In the genomic region with DNA sequence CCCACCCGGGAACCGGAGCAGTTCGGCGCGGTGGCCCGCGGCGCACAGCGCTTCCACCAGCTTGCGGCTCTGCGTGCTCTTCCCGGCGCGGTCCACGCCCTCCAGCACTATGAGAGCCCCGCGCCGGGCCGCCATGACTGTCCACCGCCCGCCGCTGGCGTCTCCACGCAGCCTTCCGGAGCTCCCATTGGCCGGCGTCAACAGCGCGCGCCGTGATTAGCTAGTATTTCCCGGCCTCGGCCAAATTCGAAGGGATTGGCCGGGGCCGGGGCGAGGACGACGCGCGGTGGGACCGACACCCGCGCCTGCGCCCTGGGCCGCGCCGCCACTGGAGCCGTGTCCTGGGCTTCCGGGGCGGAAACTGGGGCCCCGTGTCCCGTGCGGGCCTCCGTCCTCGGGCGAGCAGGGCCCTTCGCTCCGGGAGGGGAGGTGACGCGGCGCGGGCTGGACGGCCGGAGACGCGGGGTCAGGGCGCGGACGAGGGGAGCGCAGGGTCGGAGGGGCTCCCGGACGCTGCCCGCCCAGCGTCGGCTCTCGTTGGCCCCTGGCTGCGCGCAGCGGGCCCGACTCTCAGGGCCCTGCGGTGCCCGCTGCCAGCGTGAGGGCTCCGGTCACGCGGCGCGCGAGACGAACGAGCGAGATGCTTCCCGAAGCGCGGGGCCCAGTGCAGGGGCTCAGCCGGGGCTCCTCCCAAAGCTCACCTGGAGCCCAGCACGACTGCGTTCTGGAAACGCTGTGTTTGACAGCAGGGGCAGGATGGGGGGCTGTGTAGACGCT, we compare ENCODE assay signal across 8 cellular contexts. TPM values are rescaled to one million over a fixed set of nuclear protein-coding genes. Genes with fewer than 3 reads are reported as not detected.
DNase-seq lines count a peak whose midpoint lies in the region; ATAC-seq, FAIRE-seq and TF ChIP-seq lines count a peak whose summit lies in the region.

A gene with protein sequence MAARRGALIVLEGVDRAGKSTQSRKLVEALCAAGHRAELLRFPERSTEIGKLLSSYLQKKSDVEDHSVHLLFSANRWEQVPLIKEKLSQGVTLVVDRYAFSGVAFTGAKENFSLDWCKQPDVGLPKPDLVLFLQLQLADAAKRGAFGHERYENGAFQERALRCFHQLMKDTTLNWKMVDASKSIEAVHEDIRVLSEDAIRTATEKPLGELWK (minus strand): TSS at position 167 of the 777 bp plus-strand sequence. CDS start 32 bp downstream, at position 135.

- H3K27me3 ChIP-seq in IMR-90 (ENCODE audit: control insufficient read depth, insufficient read depth, low read length) (no peaks in the 10 kb centered on the region), endothelial cell of umbilical vein (ENCODE audit: control insufficient read depth in 2 of 2, insufficient read depth in 2 of 2, low read length in 2 of 2) (no peaks in the 10 kb centered on the region)

- peak within 1 kb of the TSS; percentile 95 for H3K4me2 ChIP-seq in IMR-90 (ENCODE audit: low read depth, low read length)
- H3K4me2 ChIP-seq in OCI-LY7 (ENCODE audit: low read length): peak within 1 kb of the TSS; percentile 92
- H3K4me2 ChIP-seq in endothelial cell of umbilical vein (ENCODE audit: insufficient read depth, low read length): peak within 1 kb of the TSS; percentile 93

- peak within 1 kb of the TSS; percentile 100 for H2AK9ac ChIP-seq in IMR-90 (replicated peaks; ENCODE audit: low read depth, low read length, poor library complexity)

- peak within 1 kb of the TSS; percentile 86 for H4K91ac ChIP-seq in IMR-90 (ENCODE audit: insufficient read depth, low read depth, low read length)

- no peak within 1 kb of the TSS; the same call in 2 of the 3 replicates for H2BK15ac ChIP-seq in IMR-90 (ENCODE audit: low read depth, low read length)

- H3K4me3 ChIP-seq in IMR-90 (ENCODE audit: insufficient read depth, low read depth, low read length): peak within 1 kb of the TSS; percentile 88
- peak within 1 kb of the TSS; percentile 90 for H3K4me3 ChIP-seq in OCI-LY7 (ENCODE audit: low read depth, low read length, poor library complexity, severe bottlenecking)
- H3K4me3 ChIP-seq in endothelial cell of umbilical vein (replicated peaks in 1 of 3; ENCODE audit: insufficient read depth in 1 of 3, low read depth in 1 of 3, low read length in 3 of 3): peak within 1 kb of the TSS; percentile 90 to 93 (median 92)

- peak within 1 kb of the TSS; percentile 96 for H2AK5ac ChIP-seq in IMR-90 (ENCODE audit: low read depth, low read length)

- H3K4ac ChIP-seq in IMR-90 (ENCODE audit: low read depth, low read length): peak within 1 kb of the TSS; percentile 99

- TF ChIP-seq POLR2A in IMR-90 (IDR thresholded peaks at IDR 0.05; ENCODE audit: low read depth, low read length): peak; percentile 89
- TF ChIP-seq POLR2A in endothelial cell of umbilical vein (IDR thresholded peaks at IDR 0.05; ENCODE audit: low read depth, low read length): peak; percentile 91

- peak within 1 kb of the TSS; percentile 43 for H3K18ac ChIP-seq in IMR-90 (ENCODE audit: low read depth, low read length)

- H3K27ac ChIP-seq in IMR-90 (ENCODE audit: insufficient read depth, low read length): peak within 1 kb of the TSS; percentile 90
- H3K27ac ChIP-seq in OCI-LY7 (ENCODE audit: low read depth, low read length, poor library complexity, severe bottlenecking): peak within 1 kb of the TSS; percentile 69
- H3K27ac ChIP-seq in endothelial cell of umbilical vein (ENCODE audit: insufficient read depth, low read depth, low read length): peak within 1 kb of the TSS; percentile 75

- H2AFZ ChIP-seq in IMR-90 (replicated peaks; ENCODE audit: low read length, poor library complexity) (peak within 1 kb of the TSS; percentile 97), OCI-LY7 (ENCODE audit: low read length) (peak within 1 kb of the TSS; percentile 52; the same call in 1 of the 2 replicates), endothelial cell of umbilical vein (ENCODE audit: low read depth, low read length) (peak within 1 kb of the TSS; percentile 93)

- H2BK120ac ChIP-seq in IMR-90 (ENCODE audit: low read depth, low read length): peak within 1 kb of the TSS; percentile 52; the same call in 1 of the 2 replicates

- intact Hi-C loops in IMR-90 (cut with micrococcal nuclease): no loop called here
- intact Hi-C loops in OCI-LY7 (cut with micrococcal nuclease; ENCODE audit: unreplicated experiment): loop anchor here (1.0 to 10.0 kb wide), 5 partner anchors 14 to 584 kb away; partner anchors contain the start of genes D2HGDH, FARP2 and MTERF4
- intact Hi-C loops in endothelial cell of umbilical vein (cut with micrococcal nuclease): loop anchor here (1.0 to 5.0 kb wide), 6 partner anchors 14 to 331 kb away; partner anchors contain the start of genes ATG4B, D2HGDH, FARP2 and THAP4

- H3K9me2 ChIP-seq in OCI-LY7 (ENCODE audit: insufficient read depth, low read length): no peaks in the 10 kb centered on the region

- ATAC-seq in GM21526 (IDR thresholded peaks at IDR 0.05; ENCODE audit: low FRiP score, unreplicated experiment) (peak; percentile 82), IMR-90 (ENCODE audit: low read depth) (peak; percentile 97)

- H4K8ac ChIP-seq in IMR-90 (ENCODE audit: low read depth in 2 of 2, low read length in 2 of 2): peak within 1 kb of the TSS; percentile 91 to 98

- 1% methylated on average over 87 of the region's 102 CpGs; no CpG with 5 or more reads in 1 of the 2 experiments for WGBS in IMR-90 (ENCODE audit: extremely low coverage in 2 of 2, insufficient read length in 1 of 2), 2 experiments

- in situ Hi-C loops in IMR-90 (cut with MboI; ENCODE audit: low sequenced_read_pairs): no loop called here

- H3K56ac ChIP-seq in IMR-90 (ENCODE audit: extremely low read depth, insufficient read depth, low read length): peak within 1 kb of the TSS; percentile 89

- CTCF ChIA-PET in IMR-90 (lab: Yijun Ruan, JAX): no interaction called here
- CTCF ChIA-PET in OCI-LY7 (lab: Charles Lee; ENCODE audit: unreplicated experiment): no interaction called here
- CTCF ChIA-PET in endothelial cell of umbilical vein (lab: Charles Lee): interaction anchor here (0.6 to 1.4 kb wide), 8 partner anchors 14 to 207 kb away, joined by 3 to 5 read pairs (median 4); partner anchors contain the start of genes D2HGDH and ING5

- BruUV-seq in IMR-90 (replicated peaks; lab: Mats Ljungman, UMichigan): TSS peak; percentile 36
- BruUV-seq in OCI-LY7 (replicated peaks; lab: Mats Ljungman, UMichigan): TSS peak; percentile 73
- TSS peak; percentile 50 for BruUV-seq in endothelial cell of umbilical vein (replicated peaks; lab: Mats Ljungman, UMichigan)

- peaks cover 45 to 75% of the 10 kb centered on the region in 2 experiments for H3K79me1 ChIP-seq in IMR-90 (ENCODE audit: low read depth in 1 of 2, low read length in 2 of 2)

- peak within 1 kb of the TSS; percentile 97 for H3K23ac ChIP-seq in IMR-90 (ENCODE audit: low read depth, low read length)

- dilution Hi-C loops in IMR-90 (cut with HindIII; ENCODE audit: low sequenced_read_pairs, unreplicated experiment): no loop called here
- dilution Hi-C loops in endothelial cell of umbilical vein (cut with MboI; ENCODE audit: extremely low pct_ligation_motif_present, low sequenced_read_pairs): no loop called here

- H3K4me1 ChIP-seq in IMR-90 (ENCODE audit: control insufficient read depth, insufficient read depth, low read length) (peaks cover 5% of the 10 kb centered on the region), OCI-LY7 (ENCODE audit: insufficient read depth, low read length, poor library complexity, severe bottlenecking) (peaks cover 17% of the 10 kb centered on the region), endothelial cell of umbilical vein (ENCODE audit: control insufficient read depth, extremely low read depth, insufficient read depth, low read length) (peaks cover 13% of the 10 kb centered on the region)

- H4K20me1 ChIP-seq in IMR-90 (ENCODE audit: insufficient read depth, low read length) (0 out of 2 replicates have a peak, but pooled peaks cover 1% of the 10 kb centered on the region), OCI-LY7 (ENCODE audit: insufficient read depth, low read length) (no peaks in the 10 kb centered on the region), endothelial cell of umbilical vein (replicated peaks; ENCODE audit: control insufficient read depth, extremely low read depth, insufficient read depth, low read length) (no peaks in the 10 kb centered on the region)

- no peak for TF ChIP-seq RAD21 in IMR-90 (IDR thresholded peaks at IDR 0.05; ENCODE audit: low read length)

- FAIRE-seq in D721Med (lab: Jason Lieb, UNC) (no peak), endothelial cell of umbilical vein (lab: Jason Lieb, UNC) (peak; percentile 94)

- H4K5ac ChIP-seq in IMR-90 (ENCODE audit: low read depth, low read length): peak within 1 kb of the TSS; percentile 87

- H3K9ac ChIP-seq in IMR-90 (ENCODE audit: low read depth, low read length) (peak within 1 kb of the TSS; percentile 95), endothelial cell of umbilical vein (replicated peaks; ENCODE audit: extremely low read depth, insufficient read depth, low read length) (peak within 1 kb of the TSS; percentile 87)

- H3K79me2 ChIP-seq in OCI-LY7 (ENCODE audit: insufficient read depth, low read depth, low read length) (peaks cover 53% of the 10 kb centered on the region), endothelial cell of umbilical vein (ENCODE audit: control insufficient read depth, insufficient read depth, low read length) (peaks cover 46% of the 10 kb centered on the region)

- POLR2A ChIA-PET in IMR-90 (lab: Charles Lee; ENCODE audit: unreplicated experiment): no interaction called here
- POLR2A ChIA-PET in OCI-LY7 (lab: Charles Lee): interaction anchor here (0.6 to 4.1 kb wide), 11 partner anchors 9 to 627 kb away, joined by 3 to 46 read pairs (median 4); partner anchors contain the start of genes ATG4B, D2HGDH, HDLBP and ING5
- POLR2A ChIA-PET in endothelial cell of umbilical vein (lab: Charles Lee): interaction anchor here (1.6 kb wide), 1 partner anchor 15 kb away, joined by 6 read pairs; the partner anchor contains the start of gene ING5

- H3K9me3 ChIP-seq in IMR-90 (ENCODE audit: control insufficient read depth, insufficient read depth, low read length) (no peaks in the 10 kb centered on the region), OCI-LY7 (ENCODE audit: low read length) (no peaks in the 10 kb centered on the region), endothelial cell of umbilical vein (replicated peaks; ENCODE audit: control insufficient read depth, insufficient read depth, low read length) (no peaks in the 10 kb centered on the region)

- peaks cover 14% of the 10 kb centered on the region for H3K9me1 ChIP-seq in IMR-90 (ENCODE audit: insufficient read depth, low read length)
- no peaks in the 10 kb centered on the region for H3K9me1 ChIP-seq in endothelial cell of umbilical vein (replicated peaks; ENCODE audit: control insufficient read depth, extremely low read depth, insufficient read depth, low read length)

- no peak for TF ChIP-seq CTCF in D721Med (IDR thresholded peaks at IDR 0.05; ENCODE audit: insufficient read depth, missing control alignments)
- no peak for TF ChIP-seq CTCF in IMR-90 (conservative IDR thresholded peaks at IDR 0.05; ENCODE audit: low read depth, low read length)
- no peak for TF ChIP-seq CTCF in OCI-LY7 (conservative IDR thresholded peaks at IDR 0.05; ENCODE audit: low read length)
- no peak for TF ChIP-seq CTCF in endothelial cell of umbilical vein (IDR thresholded peaks at IDR 0.05; ENCODE audit: extremely low read depth in 1 of 2, insufficient read depth in 1 of 2, low read depth in 1 of 2, low read length in 2 of 2)

- peak within 1 kb of the TSS; percentile 73 for H2BK5ac ChIP-seq in IMR-90 (ENCODE audit: low read depth, low read length, poor library complexity, severe bottlenecking)

- H3K36me3 ChIP-seq in IMR-90 (ENCODE audit: control insufficient read depth, insufficient read depth, low read length): peaks cover 22% of the 10 kb centered on the region
- peaks cover 66% of the 10 kb centered on the region for H3K36me3 ChIP-seq in OCI-LY7 (ENCODE audit: insufficient read depth, low read length)
- H3K36me3 ChIP-seq in endothelial cell of umbilical vein (ENCODE audit: control insufficient read depth in 2 of 2, extremely low read depth in 1 of 2, insufficient read depth in 2 of 2, low read length in 2 of 2): peaks cover 6 to 12% of the 10 kb centered on the region in 2 experiments

- peak within 1 kb of the TSS; percentile 96 for H3K14ac ChIP-seq in IMR-90 (replicated peaks; ENCODE audit: low read depth, low read length)

- no peak within 1 kb of the TSS for H2BK20ac ChIP-seq in IMR-90 (ENCODE audit: low read depth, low read length)

- DNase-seq in D721Med (ENCODE audit: insufficient read length, low spot score) (peak; percentile 96), IMR-90 (peak; percentile 93), OCI-LY7 (ENCODE audit: low spot score) (peak; percentile 96), activated T-cell treated with anti-CD3 and anti-CD28 coated beads for 1 hour (ENCODE audit: low read depth) (peak; percentile 94), endothelial cell of umbilical vein (ENCODE audit: low read depth, low spot score) (peak; percentile 96), middle frontal gyrus (ENCODE audit: extremely low spot score, low spot score) (peak; percentile 94)
- peak; percentile 93 to 96 for DNase-seq in stimulated activated CD8-positive, alpha-beta memory T cell treated with anti-CD3 and anti-CD28 coated beads, Interleukin-2, amount 100 ng/mL, for 48 hours (ENCODE audit: low read depth in 2 of 2)

RNA-seq across cellular contexts. Expression of the gene that starts here (rescaled TPM):
- total RNA-seq in IMR-90 (2012; rRNA removed) (31.7 and 32.8 TPM in 2 replicates), OCI-LY7 (2022) (127 and 129 TPM in 2 replicates), endothelial cell of umbilical vein (91.9 and 104 TPM in 2 replicates)
- polyA plus RNA-seq in IMR-90 (2012; rRNA removed) (50.1 and 50.5 TPM in 2 replicates), endothelial cell of umbilical vein (61.6 and 67.0 TPM in 2 replicates)
- polyA plus RNA-seq in IMR-90 (2012; cell fraction: cytosol; rRNA removed): 40.6 and 60.0 TPM in 2 replicates
- polyA plus RNA-seq in IMR-90 (2012; cell fraction: nucleus; rRNA removed; ENCODE audit: low replicate concordance): 20.9 and 27.0 TPM in 2 replicates
- 104 and 118 TPM in 2 replicates for total RNA-seq in OCI-LY7 (2014; rRNA removed; shearing (Covaris generic))
- 76.1 and 84.6 TPM in 2 replicates for polyA plus RNA-seq in endothelial cell of umbilical vein (2011; cell fraction: cytosol; rRNA removed)
- polyA plus RNA-seq in endothelial cell of umbilical vein (2011; cell fraction: nucleus; rRNA removed): 47.0 and 54.2 TPM in 2 replicates
- polyA plus RNA-seq in endothelial cell of umbilical vein (2012): 45.6 and 65.1 TPM in 2 replicates
- polyA minus RNA-seq in endothelial cell of umbilical vein: 15.9 and 28.6 TPM in 2 replicates
- polyA minus RNA-seq in endothelial cell of umbilical vein (2011; cell fraction: cytosol; rRNA and poly(A)+ RNA removed): 29.3 TPM
- 16.8 and 17.0 TPM in 2 replicates for polyA minus RNA-seq in endothelial cell of umbilical vein (2011; cell fraction: nucleus; rRNA and poly(A)+ RNA removed)

Comparison
In these comparisons a context has a peak if more than half of its experiments do, and no peak if none do; other contexts are left out.
1. Peak in every context shown above with its lines: DNase-seq, ATAC-seq, H3K4me3 ChIP-seq and H3K27ac ChIP-seq.